36 cellular contexts compared by ENCODE assay signal in the genomic region with DNA sequence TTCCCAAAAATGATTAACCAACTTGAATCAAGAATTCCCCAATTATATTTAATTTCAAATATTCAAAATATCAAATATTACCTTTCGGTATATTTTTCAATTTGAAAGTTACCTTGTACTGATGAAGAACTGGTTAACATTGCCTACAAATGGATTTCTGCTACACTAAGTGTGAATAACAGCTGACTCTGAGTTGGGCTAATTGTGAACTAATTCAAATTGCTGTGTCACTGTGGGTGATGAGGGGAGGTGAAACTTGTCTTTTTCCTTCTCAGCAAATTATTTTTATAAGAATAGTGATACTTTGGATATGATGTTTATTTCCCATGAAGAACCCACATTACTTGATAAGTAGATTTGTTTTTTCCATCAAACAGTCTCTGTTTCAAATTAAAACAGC.
"Had no signal": no experiment of that assay in that cellular context is flagged by ENCODE, and none has a peak within 500 bp of the region (broad histone marks: within the 10 kb centered on the region; RNA-seq: fewer than 3 reads in every experiment).

No MANE protein-coding gene starts in this region.

- H3K4me3 ChIP-seq: MG63 had no signal

- DNase-seq: Karpas-422, Kasumi-1, MG63, MM.1S, MV-4-11, NCI-H1048, NCI-H1092, NCI-H1092 treated with DMSO at 0.1 percent for 48 hours, NCI-H1105, NCI-H1105 treated with DMSO at 0.1 percent for 48 hours, NCI-H1417, NCI-H1417 treated with DMSO at 0.1 percent for 48 hours, NCI-H1436, NCI-H1436 treated with DMSO at 0.1 percent for 48 hours, NCI-H146, NCI-H1694, NCI-H1694 treated with DMSO at 0.1 percent for 48 hours, NCI-H187, NCI-H187 treated with DMSO at 0.1 percent for 48 hours, NCI-H1930, NCI-H2029, NCI-H2029 treated with DMSO at 0.1 percent for 48 hours, NCI-H2081, NCI-H2081 treated with DMSO at 0.1 percent for 48 hours, NCI-H2107, NCI-H2171, NCI-H2171 treated with DMSO at 0.1 percent for 48 hours, NCI-H2227 treated with DMSO at 0.1 percent for 48 hours, NCI-H226, NCI-H345, NCI-H446, NCI-H446 treated with DMSO at 0.1 percent for 48 hours, NCI-H510A, NCI-H510A treated with DMSO at 0.1 percent for 48 hours, NCI-H524, NCI-H524 treated with DMSO at 0.1 percent for 48 hours had no signal

- H3K36me3 ChIP-seq: MG63 had no signal

- H3K27me3 ChIP-seq: MG63 had no signal

- H3K9me3 ChIP-seq: MG63 had no signal
